ENCODE assay signal across 27 cellular contexts in the genomic region with DNA sequence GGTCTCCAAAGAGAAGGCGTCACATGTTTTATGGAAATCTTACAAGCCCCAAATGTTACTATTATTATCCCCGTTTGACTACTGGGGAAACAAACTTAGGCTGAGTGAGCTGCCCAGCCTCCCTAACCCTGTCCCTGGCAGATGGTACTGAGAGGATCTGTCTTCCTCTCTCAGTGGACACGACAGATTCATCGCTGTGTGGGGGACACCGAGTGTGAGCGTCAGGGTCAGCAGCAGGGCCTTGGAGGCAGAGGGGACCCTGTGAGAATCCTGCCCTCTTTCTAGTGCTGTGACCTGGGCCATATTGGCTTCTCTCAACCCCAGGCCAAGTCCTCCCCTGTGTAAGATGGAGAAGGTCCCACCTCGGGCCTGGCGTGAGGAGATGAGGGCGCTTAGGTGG.
"Had no signal": no experiment of that assay in that cellular context is flagged by ENCODE, and none has a peak within 500 bp of the region (broad histone marks: within the 10 kb centered on the region; RNA-seq: fewer than 3 reads in every experiment).

No MANE protein-coding gene starts in this region.

- H3K36me3 Mint-ChIP-seq: activated CD4-positive, alpha-beta memory T cell treated with anti-CD3 and anti-CD28 coated beads for 36 hours had no signal

- H3K36me3 ChIP-seq: brain microvascular endothelial cell, neutrophil, ovary, right lobe of liver, tibial nerve, vagina, WERI-Rb-1 had no signal

- H3K27ac Mint-ChIP-seq: activated CD4-positive, alpha-beta memory T cell treated with anti-CD3 and anti-CD28 coated beads for 36 hours; activated T-cell treated with anti-CD3 and anti-CD28 coated beads, Interleukin-2, amount 50 U/mL, for 24 hours; effector memory CD8-positive, alpha-beta T cell; progenitor cell of endocrine pancreas had no signal

- H3K9me3 ChIP-seq: neutrophil, ovary, right lobe of liver, tibial nerve, vagina had no signal

- ATAC-seq: activated CD4-positive, CD25-positive, alpha-beta regulatory T cell treated with anti-CD3 and anti-CD28 coated beads, Interleukin-2, amount 50 U/mL, for 24 hours; activated T-helper 17 cell treated with anti-CD3 and anti-CD28 coated beads, Interleukin-2, amount 50 U/mL, for 72 hours; effector memory CD8-positive, alpha-beta T cell; naive thymus-derived CD8-positive, alpha-beta T cell; right lobe of liver had no signal

- H3K9me3 Mint-ChIP-seq: activated CD4-positive, alpha-beta memory T cell treated with anti-CD3 and anti-CD28 coated beads for 36 hours; activated T-cell treated with anti-CD3 and anti-CD28 coated beads, Interleukin-2, amount 50 U/mL, for 24 hours; activated T-helper 17 cell treated with anti-CD3 and anti-CD28 coated beads, Interleukin-2, amount 50 U/mL, for 72 hours; effector memory CD8-positive, alpha-beta T cell; naive thymus-derived CD8-positive, alpha-beta T cell had no signal

- H3K27me3 ChIP-seq: brain microvascular endothelial cell, ovary, right lobe of liver, tibial nerve, vagina had no signal

- H3K27ac ChIP-seq: brain microvascular endothelial cell, neutrophil, ovary, right lobe of liver, tibial nerve, vagina had no signal

- H3K4me3 ChIP-seq: ovary, right lobe of liver, tibial nerve, vagina had no signal

- DNase-seq: activated CD4-positive, alpha-beta memory T cell treated with anti-CD3 and anti-CD28 coated beads for 36 hours; activated CD4-positive, alpha-beta T cell treated with anti-CD3 and anti-CD28 coated beads for 48 hours; activated CD8-positive, alpha-beta memory T cell treated with anti-CD3 and anti-CD28 coated beads, Interleukin-2, amount 50 U/mL, for 4 hours; activated gamma-delta T cell treated with Interleukin-2 at 50 U/mL for 16 hours; activated naive CD4-positive, alpha-beta T cell treated with anti-CD3 and anti-CD28 coated beads, Interleukin-2, amount 50 U/mL, for 16 hours; activated T-cell treated with anti-CD3 and anti-CD28 coated beads, Interleukin-2, amount 50 U/mL, for 24 hours; amniotic stem cell; brain microvascular endothelial cell; cortex of kidney; effector memory CD8-positive, alpha-beta T cell; hypothalamus; naive thymus-derived CD8-positive, alpha-beta T cell; ovary; right lobe of liver; stimulated activated CD4-positive, alpha-beta T cell treated with anti-CD3 and anti-CD28 coated beads, Interleukin-2, amount 100 ng/mL, for 48 hours; stimulated activated naive CD4-positive, alpha-beta T cell treated with Interleukin-2 at 50 U/mL for 16 hours; T-helper 9 cell; WERI-Rb-1 had no signal

- FAIRE-seq: astrocyte, endothelial cell of umbilical vein, TTC549 had no signal
